16 cellular contexts compared by ENCODE assay signal in genomic region chr11:72704783-72705287, GRCh38. TPM values are rescaled to one million over a fixed set of nuclear protein-coding genes. Genes with fewer than 3 reads are reported as not detected.
"Had no signal": no experiment of that assay in that cellular context is flagged by ENCODE, and none has a peak within 500 bp of the region (broad histone marks: within the 10 kb centered on the region; RNA-seq: fewer than 3 reads in every experiment).

No MANE protein-coding gene starts in this region.

- H3K4me3 Mint-ChIP-seq: stimulated activated memory B cell treated with anti-CD40 and anti-IgM and Interleukin-4, amounts not matched to agents 10 μg/mL and 1 μg/mL and 100 μg/mL, for 72 hours had no signal

- ATAC-seq: SK-N-SH treated with all-trans-retinoic acid at 6 μM for 48 hours; stimulated activated memory B cell treated with anti-CD40 and anti-IgM and Interleukin-4, amounts not matched to agents 10 μg/mL and 1 μg/mL and 100 μg/mL, for 72 hours had no signal

- H3K9me3 Mint-ChIP-seq: stimulated activated memory B cell treated with anti-CD40 and anti-IgM and Interleukin-4, amounts not matched to agents 10 μg/mL and 1 μg/mL and 100 μg/mL, for 72 hours had no signal

- H3K27ac Mint-ChIP-seq: progenitor cell of endocrine pancreas; stimulated activated memory B cell treated with anti-CD40 and anti-IgM and Interleukin-4, amounts not matched to agents 10 μg/mL and 1 μg/mL and 100 μg/mL, for 72 hours had no signal

- DNase-seq: activated CD4-positive, alpha-beta T cell treated with anti-CD3 and anti-CD28 coated beads for 48 hours; activated naive CD4-positive, alpha-beta T cell treated with anti-CD3 and anti-CD28 coated beads, Interleukin-2, amount 50 U/mL, for 16 hours; activated T-cell treated with anti-CD3 and anti-CD28 coated beads for 4 hours; dorsolateral prefrontal cortex; esophagus squamous epithelium; foreskin fibroblast; glutamatergic neuron; mammary epithelial cell; occipital lobe; substantia nigra; transverse colon had no signal

- H3K4me3 ChIP-seq: ascending aorta, dorsolateral prefrontal cortex, esophagus squamous epithelium, smooth muscle cell, transverse colon had no signal

- H3K9me3 ChIP-seq: ascending aorta, esophagus squamous epithelium, transverse colon had no signal

- H3K4me2 ChIP-seq: smooth muscle cell had no signal

- H3K27me3 Mint-ChIP-seq: progenitor cell of endocrine pancreas; stimulated activated memory B cell treated with anti-CD40 and anti-IgM and Interleukin-4, amounts not matched to agents 10 μg/mL and 1 μg/mL and 100 μg/mL, for 72 hours had no signal

- H3K27me3 ChIP-seq: ascending aorta, dorsolateral prefrontal cortex, esophagus squamous epithelium, transverse colon had no signal

RNA-seq across cellular contexts. Expression of gene PDE2A, which starts 30.6 kb away (rescaled TPM):
- total RNA-seq: smooth muscle cell had no signal
